Comparison of ENCODE assay signal across 11 cellular contexts in the genomic region with DNA sequence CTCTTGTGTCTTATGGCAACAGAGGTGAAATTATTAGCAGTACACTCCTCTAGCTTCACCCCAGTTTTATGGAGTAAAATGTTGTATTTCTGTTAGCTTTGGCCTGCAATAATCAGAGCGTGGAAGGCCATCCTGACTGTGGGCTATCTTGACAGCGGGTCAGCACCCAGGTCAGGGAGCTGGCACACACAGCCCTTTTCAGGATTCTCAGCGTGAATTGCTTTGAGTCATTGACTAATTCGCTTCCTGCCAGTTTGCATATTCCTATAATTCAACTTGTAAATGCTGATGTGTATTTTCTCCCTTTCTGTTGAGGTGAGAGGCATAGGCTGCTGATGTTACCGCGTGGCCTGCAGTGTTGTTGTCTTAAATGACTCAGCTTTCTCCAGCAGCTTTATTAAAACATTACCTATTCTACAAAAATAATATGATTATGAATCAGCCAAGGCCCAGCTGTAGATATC.
DNase-seq lines count a peak whose midpoint lies in the region; ATAC-seq, FAIRE-seq and TF ChIP-seq lines count a peak whose summit lies in the region.
"Had no signal": no experiment of that assay in that cellular context is flagged by ENCODE, and none has a peak within 500 bp of the region (broad histone marks: within the 10 kb centered on the region; RNA-seq: fewer than 3 reads in every experiment).

No MANE protein-coding gene starts in this region.

- TF ChIP-seq CTCF in A549 (IDR thresholded peaks at IDR 0.05) (no peak), ascending aorta (IDR thresholded peaks at IDR 0.05) (no peak)

- DNase-seq in A549 (ENCODE audit: low read depth in 1 of 2, low spot score in 1 of 2) (peak; percentile 22 to 83), HCEC 1CT (peak; percentile 34), ascending aorta (ENCODE audit: low spot score in 2 of 2) (no peak), left lobe of liver (ENCODE audit: low spot score) (peak; percentile 52), posterior vena cava (ENCODE audit: low spot score) (no peak)
- no peak for DNase-seq in stimulated activated CD4-positive, alpha-beta T cell treated with anti-CD3 and anti-CD28 coated beads, Interleukin-15, amount 100 ng/mL, for 24 hours
- DNase-seq: NCI-H1694 treated with DMSO at 0.1 percent for 48 hours, small intestine had no signal

- TF ChIP-seq EP300 in A549 (IDR thresholded peaks at IDR 0.05): peak; percentile 38 to 42; a peak in 2 of 5 replicates

- TF ChIP-seq POLR2A in A549 (IDR thresholded peaks at IDR 0.05; ENCODE audit: low read length): no peak

- POLR2A ChIA-PET in A549 (lab: Yijun Ruan, JAX): interaction anchor here (1.0 to 1.2 kb wide), 2 partner anchors 55 to 82 kb away, joined by 4 to 6 read pairs; no protein-coding TSS in a partner anchor

- CTCF ChIA-PET in A549 (lab: Yijun Ruan, JAX): interaction anchor here (1.1 to 2.7 kb wide), 3 partner anchors 12 to 90 kb away, joined by 7 to 16 read pairs (median 8); no protein-coding TSS in a partner anchor

- no peak for FAIRE-seq in A549 (lab: Jason Lieb, UNC)
- FAIRE-seq: endometrium, small intestine had no signal

- H3K27me3 ChIP-seq in ascending aorta: no peaks in the 10 kb centered on the region

- H3K9me3 ChIP-seq in A549 (no peaks in the 10 kb centered on the region), ascending aorta (no peaks in the 10 kb centered on the region)

- intact Hi-C loops in ascending aorta (cut with DNase I): loop anchor here (5.0 kb wide), 1 partner anchor 42 kb away; no protein-coding TSS in a partner anchor
- intact Hi-C loops in posterior vena cava (cut with DNase I): no loop called here

- H3K4me1 ChIP-seq in A549 (peaks cover 75% of the 10 kb centered on the region), ascending aorta (peaks cover 12 to 18% of the 10 kb centered on the region in 2 donors)

- 16% methylated on average over 6 of the region's 6 CpGs for WGBS in A549 (ENCODE audit: missing lambda C conversion rate)

- H3K27ac ChIP-seq in A549: peak overlapping the region; percentile 80 to 86
- peak overlapping the region; percentile 3 to 62 for H3K27ac ChIP-seq in ascending aorta

- H3K36me3 ChIP-seq in ascending aorta: peaks cover 15 to 23% of the 10 kb centered on the region in 2 donors

- peak; percentile 77 to 83 for ATAC-seq in A549
- ATAC-seq in left lobe of liver: peak; percentile 57
- no peak for ATAC-seq in GM18519 (IDR thresholded peaks at IDR 0.05; ENCODE audit: low FRiP score, unreplicated experiment)
- ATAC-seq in HG02852 (IDR thresholded peaks at IDR 0.05; ENCODE audit: unreplicated experiment): no peak

- peak in 1 of 2 experiments; percentile 31; a peak in 2 of 5 replicates for TF ChIP-seq RAD21 in A549 (conservative IDR thresholded peaks at IDR 0.05 in 1 of 2, IDR thresholded peaks at IDR 0.05 in 1 of 2)

- H3K4me3 ChIP-seq in A549: peak overlapping the region; percentile 2; the same call in 1 of the 3 replicates
- H3K4me3 ChIP-seq in ascending aorta: no peak overlapping the region

- peak overlapping the region; percentile 60 for H3K4me2 ChIP-seq in A549

TF ChIP-seq in A549, 52 proteins besides CTCF, POLR2A, EP300 and RAD21 (continues in another document):
- TF ChIP-seq, protein P1, sequence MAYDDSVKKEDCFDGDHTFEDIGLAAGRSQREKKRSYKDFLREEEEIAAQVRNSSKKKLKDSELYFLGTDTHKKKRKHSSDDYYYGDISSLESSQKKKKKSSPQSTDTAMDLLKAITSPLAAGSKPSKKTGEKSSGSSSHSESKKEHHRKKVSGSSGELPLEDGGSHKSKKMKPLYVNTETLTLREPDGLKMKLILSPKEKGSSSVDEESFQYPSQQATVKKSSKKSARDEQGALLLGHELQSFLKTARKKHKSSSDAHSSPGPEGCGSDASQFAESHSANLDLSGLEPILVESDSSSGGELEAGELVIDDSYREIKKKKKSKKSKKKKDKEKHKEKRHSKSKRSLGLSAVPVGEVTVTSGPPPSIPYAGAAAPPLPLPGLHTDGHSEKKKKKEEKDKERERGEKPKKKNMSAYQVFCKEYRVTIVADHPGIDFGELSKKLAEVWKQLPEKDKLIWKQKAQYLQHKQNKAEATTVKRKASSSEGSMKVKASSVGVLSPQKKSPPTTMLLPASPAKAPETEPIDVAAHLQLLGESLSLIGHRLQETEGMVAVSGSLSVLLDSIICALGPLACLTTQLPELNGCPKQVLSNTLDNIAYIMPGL (CRISPR knock-in tag; IDR thresholded peaks at IDR 0.05; ENCODE audit: borderline replicate concordance): no peak
- no peak for TF ChIP-seq CBX8 (IDR thresholded peaks at IDR 0.05)
- TF ChIP-seq, protein P2, sequence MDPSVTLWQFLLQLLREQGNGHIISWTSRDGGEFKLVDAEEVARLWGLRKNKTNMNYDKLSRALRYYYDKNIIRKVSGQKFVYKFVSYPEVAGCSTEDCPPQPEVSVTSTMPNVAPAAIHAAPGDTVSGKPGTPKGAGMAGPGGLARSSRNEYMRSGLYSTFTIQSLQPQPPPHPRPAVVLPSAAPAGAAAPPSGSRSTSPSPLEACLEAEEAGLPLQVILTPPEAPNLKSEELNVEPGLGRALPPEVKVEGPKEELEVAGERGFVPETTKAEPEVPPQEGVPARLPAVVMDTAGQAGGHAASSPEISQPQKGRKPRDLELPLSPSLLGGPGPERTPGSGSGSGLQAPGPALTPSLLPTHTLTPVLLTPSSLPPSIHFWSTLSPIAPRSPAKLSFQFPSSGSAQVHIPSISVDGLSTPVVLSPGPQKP (IDR thresholded peaks at IDR 0.05; ENCODE audit: low read depth, low read length): no peak
- TF ChIP-seq, protein P3, sequence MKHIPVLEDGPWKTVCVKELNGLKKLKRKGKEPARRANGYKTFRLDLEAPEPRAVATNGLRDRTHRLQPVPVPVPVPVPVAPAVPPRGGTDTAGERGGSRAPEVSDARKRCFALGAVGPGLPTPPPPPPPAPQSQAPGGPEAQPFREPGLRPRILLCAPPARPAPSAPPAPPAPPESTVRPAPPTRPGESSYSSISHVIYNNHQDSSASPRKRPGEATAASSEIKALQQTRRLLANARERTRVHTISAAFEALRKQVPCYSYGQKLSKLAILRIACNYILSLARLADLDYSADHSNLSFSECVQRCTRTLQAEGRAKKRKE (CRISPR knock-in tag; IDR thresholded peaks at IDR 0.05; ENCODE audit: low read depth): peak; percentile 58
- TF ChIP-seq, protein P4, sequence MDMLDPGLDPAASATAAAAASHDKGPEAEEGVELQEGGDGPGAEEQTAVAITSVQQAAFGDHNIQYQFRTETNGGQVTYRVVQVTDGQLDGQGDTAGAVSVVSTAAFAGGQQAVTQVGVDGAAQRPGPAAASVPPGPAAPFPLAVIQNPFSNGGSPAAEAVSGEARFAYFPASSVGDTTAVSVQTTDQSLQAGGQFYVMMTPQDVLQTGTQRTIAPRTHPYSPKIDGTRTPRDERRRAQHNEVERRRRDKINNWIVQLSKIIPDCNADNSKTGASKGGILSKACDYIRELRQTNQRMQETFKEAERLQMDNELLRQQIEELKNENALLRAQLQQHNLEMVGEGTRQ (IDR thresholded peaks at IDR 0.05): no peak
- TF ChIP-seq, protein P5, sequence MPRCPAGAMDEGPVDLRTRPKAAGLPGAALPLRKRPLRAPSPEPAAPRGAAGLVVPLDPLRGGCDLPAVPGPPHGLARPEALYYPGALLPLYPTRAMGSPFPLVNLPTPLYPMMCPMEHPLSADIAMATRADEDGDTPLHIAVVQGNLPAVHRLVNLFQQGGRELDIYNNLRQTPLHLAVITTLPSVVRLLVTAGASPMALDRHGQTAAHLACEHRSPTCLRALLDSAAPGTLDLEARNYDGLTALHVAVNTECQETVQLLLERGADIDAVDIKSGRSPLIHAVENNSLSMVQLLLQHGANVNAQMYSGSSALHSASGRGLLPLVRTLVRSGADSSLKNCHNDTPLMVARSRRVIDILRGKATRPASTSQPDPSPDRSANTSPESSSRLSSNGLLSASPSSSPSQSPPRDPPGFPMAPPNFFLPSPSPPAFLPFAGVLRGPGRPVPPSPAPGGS (IDR thresholded peaks at IDR 0.05): no peak
- peak in 1 of 2 experiments; percentile 48; a peak in 2 of 5 replicates for TF ChIP-seq JUN (IDR thresholded peaks at IDR 0.05)
- TF ChIP-seq RCOR1 (IDR thresholded peaks at IDR 0.05; ENCODE audit: low read depth, low read length): no peak
- peak; percentile 76 for TF ChIP-seq JUNB (IDR thresholded peaks at IDR 0.05)
- TF ChIP-seq CHD2 (IDR thresholded peaks at IDR 0.05; ENCODE audit: low read length, partially characterized antibody): no peak
- peak; percentile 73; the same call in 1 of the 2 replicates for TF ChIP-seq FOXS1 (CRISPR knock-in tag; IDR thresholded peaks at IDR 0.05)
- 0 out of 2 replicates have a peak, but pooled peaks have one; percentile 46 for TF ChIP-seq ZSCAN20 (CRISPR knock-in tag; IDR thresholded peaks at IDR 0.05)
- no peak for TF ChIP-seq NPAS2 (CRISPR knock-in tag; IDR thresholded peaks at IDR 0.05; ENCODE audit: borderline replicate concordance)
- peak; percentile 62; the same call in 1 of the 2 replicates for TF ChIP-seq EHF (CRISPR knock-in tag; IDR thresholded peaks at IDR 0.05)
- TF ChIP-seq, protein P6, sequence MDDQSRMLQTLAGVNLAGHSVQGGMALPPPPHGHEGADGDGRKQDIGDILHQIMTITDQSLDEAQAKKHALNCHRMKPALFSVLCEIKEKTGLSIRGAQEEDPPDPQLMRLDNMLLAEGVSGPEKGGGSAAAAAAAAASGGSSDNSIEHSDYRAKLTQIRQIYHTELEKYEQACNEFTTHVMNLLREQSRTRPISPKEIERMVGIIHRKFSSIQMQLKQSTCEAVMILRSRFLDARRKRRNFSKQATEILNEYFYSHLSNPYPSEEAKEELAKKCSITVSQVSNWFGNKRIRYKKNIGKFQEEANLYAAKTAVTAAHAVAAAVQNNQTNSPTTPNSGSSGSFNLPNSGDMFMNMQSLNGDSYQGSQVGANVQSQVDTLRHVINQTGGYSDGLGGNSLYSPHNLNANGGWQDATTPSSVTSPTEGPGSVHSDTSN (IDR thresholded peaks at IDR 0.05): no peak
- no peak for TF ChIP-seq BHLHE40 (IDR thresholded peaks at IDR 0.05; ENCODE audit: low read depth, low read length)
- TF ChIP-seq HOXB5 (CRISPR knock-in tag; IDR thresholded peaks at IDR 0.05): peak; percentile 19; the same call in 1 of the 2 replicates
- no peak for TF ChIP-seq TP53 (CRISPR knock-in tag; IDR thresholded peaks at IDR 0.05)
- TF ChIP-seq GATA3 (IDR thresholded peaks at IDR 0.05; ENCODE audit: borderline replicate concordance): peak; percentile 68; the same call in 1 of the 2 replicates
- TF ChIP-seq, protein P7, sequence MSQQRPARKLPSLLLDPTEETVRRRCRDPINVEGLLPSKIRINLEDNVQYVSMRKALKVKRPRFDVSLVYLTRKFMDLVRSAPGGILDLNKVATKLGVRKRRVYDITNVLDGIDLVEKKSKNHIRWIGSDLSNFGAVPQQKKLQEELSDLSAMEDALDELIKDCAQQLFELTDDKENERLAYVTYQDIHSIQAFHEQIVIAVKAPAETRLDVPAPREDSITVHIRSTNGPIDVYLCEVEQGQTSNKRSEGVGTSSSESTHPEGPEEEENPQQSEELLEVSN (IDR thresholded peaks at IDR 0.05; ENCODE audit: borderline replicate concordance, low read depth): 0 out of 2 replicates have a peak, but pooled peaks have one; percentile 48
- no peak for TF ChIP-seq POLR2AphosphoS2 (conservative IDR thresholded peaks at IDR 0.05; ENCODE audit: low read length)

Comparison
In these comparisons a context has a peak if more than half of its experiments do, and no peak if none do; other contexts are left out.
1. ATAC-seq: peak in A549 (2 of 2) and left lobe of liver (single experiment); none in GM18519 (single experiment) and HG02852 (single experiment).
2. DNase-seq: peak in A549 (2 of 2), HCEC 1CT (single experiment) and left lobe of liver (single experiment); none in ascending aorta (0 of 2), posterior vena cava (single experiment) and stimulated activated CD4-positive, alpha-beta T cell treated with anti-CD3 and anti-CD28 coated beads, Interleukin-15, amount 100 ng/mL, for 24 hours (single experiment).